ENCODE assay signal across 17 cellular contexts in the genomic region with DNA sequence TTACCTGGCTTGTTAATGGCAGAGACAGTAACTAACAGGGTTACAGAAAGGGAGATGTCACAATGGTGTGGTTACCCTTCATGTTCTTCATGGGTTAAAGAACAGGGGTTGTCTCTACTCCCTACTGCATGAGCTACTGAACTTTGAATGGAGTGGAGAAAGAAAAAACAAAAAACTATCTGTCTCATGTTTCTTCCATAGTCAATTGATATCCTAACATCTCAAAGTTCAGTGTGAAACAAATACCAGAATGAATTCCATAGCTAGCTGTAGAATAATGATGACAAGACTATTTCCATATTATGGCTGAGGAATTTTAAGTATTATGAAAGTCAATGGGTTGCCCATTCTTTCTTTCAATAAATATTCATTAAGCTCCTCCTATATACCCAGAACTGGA.
DNase-seq lines count a peak whose midpoint lies in the region; ATAC-seq, FAIRE-seq and TF ChIP-seq lines count a peak whose summit lies in the region.
"Had no signal": no experiment of that assay in that cellular context is flagged by ENCODE, and none has a peak within 500 bp of the region (broad histone marks: within the 10 kb centered on the region; RNA-seq: fewer than 3 reads in every experiment).

No MANE protein-coding gene starts in this region.

- intact Hi-C loops in activated CD4-positive, alpha-beta T cell treated with anti-CD3 and anti-CD28 coated beads, Interleukin-2, amount 10 ng/mL, durations not matched to agents 24 days and 14 days (cut with micrococcal nuclease): no loop called here
- intact Hi-C loops in activated CD4-positive, alpha-beta T cell treated with anti-CD3 and anti-CD28 coated beads for 36 hours (cut with DNase I, micrococcal nuclease): no loop called here
- intact Hi-C loops in IMR-90 (cut with micrococcal nuclease) (no loop called here), K562 (cut with micrococcal nuclease) (no loop called here), natural killer cell (cut with micrococcal nuclease) (loop anchor here (5.0 kb wide), 2 partner anchors 75 to 245 kb away; a partner anchor contains a TSS), vagina (cut with DNase I) (no loop called here)

- H2AK9ac ChIP-seq in IMR-90 (replicated peaks; ENCODE audit: low read depth, low read length, poor library complexity): no peak overlapping the region

- H3K9me1 ChIP-seq in IMR-90 (ENCODE audit: insufficient read depth, low read length): no peaks in the 10 kb centered on the region
- H3K9me1 ChIP-seq in K562 (ENCODE audit: control insufficient read depth, insufficient read depth, low read length): no peaks in the 10 kb centered on the region

- H4K20me1 ChIP-seq in IMR-90 (ENCODE audit: insufficient read depth, low read length): no peaks in the 10 kb centered on the region
- no peaks in the 10 kb centered on the region for H4K20me1 ChIP-seq in K562 (replicated peaks; ENCODE audit: control insufficient read depth, insufficient read depth, low read length)
- H4K20me1 ChIP-seq: BLaER1 had no signal

- H3K14ac ChIP-seq in IMR-90 (replicated peaks; ENCODE audit: low read depth, low read length): no peak overlapping the region

- H3K36me3 ChIP-seq in IMR-90 (ENCODE audit: control insufficient read depth, insufficient read depth, low read length) (no peaks in the 10 kb centered on the region), K562 (ENCODE audit: control insufficient read depth, insufficient read depth, low read length) (no peaks in the 10 kb centered on the region), vagina (no peaks in the 10 kb centered on the region)
- H3K36me3 ChIP-seq: BLaER1 had no signal

- H3K56ac ChIP-seq in IMR-90 (ENCODE audit: extremely low read depth, insufficient read depth, low read length): no peak overlapping the region

- no peak for ATAC-seq in activated CD4-positive, alpha-beta T cell treated with anti-CD3 and anti-CD28 coated beads for 36 hours
- ATAC-seq in IMR-90 (ENCODE audit: low read depth) (peak; percentile 42; the same call in 1 of the 2 replicates), K562 (no peak), natural killer cell (no peak)
- ATAC-seq: GM23338 had no signal

- no peak overlapping the region for H3K27ac Mint-ChIP-seq in activated CD4-positive, alpha-beta T cell treated with anti-CD3 and anti-CD28 coated beads, Interleukin-2, amount 10 ng/mL, durations not matched to agents 24 days and 14 days
- H3K27ac Mint-ChIP-seq in activated CD4-positive, alpha-beta T cell treated with anti-CD3 and anti-CD28 coated beads for 36 hours: no peak overlapping the region
- H3K27ac Mint-ChIP-seq in natural killer cell: peak overlapping the region; percentile 72 to 87
- H3K27ac Mint-ChIP-seq: GM23338 had no signal

- no peaks in the 10 kb centered on the region for H3K27me3 Mint-ChIP-seq in activated CD4-positive, alpha-beta T cell treated with anti-CD3 and anti-CD28 coated beads, Interleukin-2, amount 10 ng/mL, durations not matched to agents 24 days and 14 days
- no peaks in the 10 kb centered on the region for H3K27me3 Mint-ChIP-seq in activated CD4-positive, alpha-beta T cell treated with anti-CD3 and anti-CD28 coated beads for 36 hours
- H3K27me3 Mint-ChIP-seq in natural killer cell (ENCODE audit: low read depth in 2 of 2): no peaks in the 10 kb centered on the region

- H3K27me3 ChIP-seq in IMR-90 (ENCODE audit: control insufficient read depth, insufficient read depth, low read length) (no peaks in the 10 kb centered on the region), K562 (ENCODE audit: control insufficient read depth in 2 of 2, insufficient read depth in 2 of 2, low read length in 2 of 2) (peaks cover 0 to 5% of the 10 kb centered on the region in 2 experiments; a peak in 1 of 5 replicates), vagina (no peaks in the 10 kb centered on the region)
- H3K27me3 ChIP-seq: BLaER1 had no signal

- TF ChIP-seq POLR2A in IMR-90 (IDR thresholded peaks at IDR 0.05; ENCODE audit: low read depth, low read length) (no peak), K562 (conservative IDR thresholded peaks at IDR 0.05) (no peak), vagina (IDR thresholded peaks at IDR 0.05) (no peak)

- H3K36me3 Mint-ChIP-seq in activated CD4-positive, alpha-beta T cell treated with anti-CD3 and anti-CD28 coated beads, Interleukin-2, amount 10 ng/mL, durations not matched to agents 24 days and 14 days (ENCODE audit: low read depth): peaks cover 5% of the 10 kb centered on the region
- H3K36me3 Mint-ChIP-seq in activated CD4-positive, alpha-beta T cell treated with anti-CD3 and anti-CD28 coated beads for 36 hours (ENCODE audit: low read depth): no peaks in the 10 kb centered on the region
- no peaks in the 10 kb centered on the region for H3K36me3 Mint-ChIP-seq in natural killer cell

- no peak overlapping the region for H2BK5ac ChIP-seq in IMR-90 (ENCODE audit: low read depth, low read length, poor library complexity, severe bottlenecking)

- H3K23ac ChIP-seq in IMR-90 (ENCODE audit: low read depth, low read length): no peak overlapping the region

- BruUV-seq in IMR-90 (replicated peaks; lab: Mats Ljungman, UMichigan) (no TSS peak), K562 (replicated peaks; lab: Mats Ljungman, UMichigan) (no TSS peak)

- H3K79me2 ChIP-seq in K562 (ENCODE audit: control insufficient read depth, insufficient read depth, low read length): no peaks in the 10 kb centered on the region

- H3K4ac ChIP-seq in IMR-90 (ENCODE audit: low read depth, low read length): no peak overlapping the region

- H4K5ac ChIP-seq in IMR-90 (ENCODE audit: low read depth, low read length): no peak overlapping the region

- H2BK20ac ChIP-seq in IMR-90 (ENCODE audit: low read depth, low read length): no peak overlapping the region

- POLR2A ChIA-PET in activated CD4-positive, alpha-beta T cell treated with anti-CD3 and anti-CD28 coated beads for 36 hours (lab: Charles Lee): no interaction called here
- POLR2A ChIA-PET in IMR-90 (lab: Charles Lee; ENCODE audit: unreplicated experiment) (no interaction called here), K562 (lab: Yijun Ruan, JAX) (no interaction called here)

- H3K9me3 ChIP-seq in IMR-90 (ENCODE audit: control insufficient read depth, insufficient read depth, low read length) (no peaks in the 10 kb centered on the region), K562 (replicated peaks; ENCODE audit: control insufficient read depth, insufficient read depth, low read depth, low read length) (no peaks in the 10 kb centered on the region), vagina (no peaks in the 10 kb centered on the region)

- no peak overlapping the region for H3K4me3 ChIP-seq in IMR-90 (ENCODE audit: insufficient read depth, low read depth, low read length)
- H3K4me3 ChIP-seq in K562: no peak overlapping the region
- H3K4me3 ChIP-seq in vagina: no peak overlapping the region
- H3K4me3 ChIP-seq: BLaER1, GM23338 had no signal

- H3K4me3 Mint-ChIP-seq in activated CD4-positive, alpha-beta T cell treated with anti-CD3 and anti-CD28 coated beads, Interleukin-2, amount 10 ng/mL, durations not matched to agents 24 days and 14 days: no peak overlapping the region
- no peak overlapping the region for H3K4me3 Mint-ChIP-seq in activated CD4-positive, alpha-beta T cell treated with anti-CD3 and anti-CD28 coated beads for 36 hours
- H3K4me3 Mint-ChIP-seq in natural killer cell: no peak overlapping the region
- H3K4me3 Mint-ChIP-seq: GM23338 had no signal

- H3K27ac ChIP-seq in IMR-90 (ENCODE audit: insufficient read depth, low read length) (no peak overlapping the region), K562 (ENCODE audit: extremely low read depth, low read depth, low read length) (no peak overlapping the region), caudate nucleus (ENCODE audit: low read depth, low read length) (no peak overlapping the region), vagina (no peak overlapping the region)
- H3K27ac ChIP-seq: 22Rv1, BLaER1 had no signal

- dilution Hi-C loops in IMR-90 (cut with HindIII; ENCODE audit: low sequenced_read_pairs, unreplicated experiment): no loop called here

- H3K4me1 ChIP-seq in IMR-90 (ENCODE audit: control insufficient read depth, insufficient read depth, low read length) (peaks cover 3% of the 10 kb centered on the region; the same call in 1 of the 2 replicates), K562 (replicated peaks in 1 of 2; ENCODE audit: control insufficient read depth in 2 of 2, insufficient read depth in 2 of 2, low read length in 2 of 2) (0 out of 5 replicates have a peak, but pooled peaks cover 0 to under 1% of the 10 kb centered on the region in 2 experiments), vagina (no peaks in the 10 kb centered on the region)

- no peak overlapping the region for H4K91ac ChIP-seq in IMR-90 (ENCODE audit: insufficient read depth, low read depth, low read length)

- no peak for TF ChIP-seq EP300 in K562 (IDR thresholded peaks at IDR 0.05; ENCODE audit: low read length)

- peak; percentile 26 for DNase-seq in activated CD4-positive, alpha-beta T cell treated with anti-CD3 and anti-CD28 coated beads, Interleukin-2, amount 10 ng/mL, durations not matched to agents 24 days and 14 days
- no peak for DNase-seq in activated CD4-positive, alpha-beta T cell treated with anti-CD3 and anti-CD28 coated beads for 36 hours
- DNase-seq in IMR-90 (no peak), K562 (ENCODE audit: extremely low read depth in 1 of 4, low spot score in 3 of 4) (no peak), natural killer cell (no peak), NCI-H2196 treated with DMSO at 0.1 percent for 48 hours (lab: John Stamatoyannopoulos, UW; ENCODE audit: unreplicated experiment) (no peak), caudate nucleus (lab: John Stamatoyannopoulos, UW) (no peak), vagina (ENCODE audit: extremely low spot score in 2 of 2) (no peak)
- DNase-seq: AML-193, DMS79, EL, H7 had no signal

- H2AFZ ChIP-seq in IMR-90 (replicated peaks; ENCODE audit: low read length, poor library complexity) (no peak overlapping the region), K562 (ENCODE audit: low read depth, low read length) (no peak overlapping the region)
- H2AFZ ChIP-seq: GM23338 had no signal

- H4K8ac ChIP-seq in IMR-90 (ENCODE audit: low read depth in 2 of 2, low read length in 2 of 2): no peak overlapping the region

- CTCF ChIA-PET in activated CD4-positive, alpha-beta T cell treated with anti-CD3 and anti-CD28 coated beads for 36 hours (lab: Charles Lee): interaction anchor here (0.5 to 1.1 kb wide), 3 partner anchors 93 to 252 kb away, joined by 3 read pairs; no protein-coding TSS in a partner anchor
- CTCF ChIA-PET in IMR-90 (lab: Yijun Ruan, JAX): no interaction called here
- CTCF ChIA-PET in K562 (lab: Yijun Ruan, JAX; ENCODE audit: low intra/inter-chr PET ratio): no interaction called here

- no peak overlapping the region for H2AK5ac ChIP-seq in IMR-90 (ENCODE audit: low read depth, low read length)

- no peaks in the 10 kb centered on the region for H3K79me1 ChIP-seq in IMR-90 (ENCODE audit: low read depth in 1 of 2, low read length in 2 of 2)

- H3K9me3 Mint-ChIP-seq in activated CD4-positive, alpha-beta T cell treated with anti-CD3 and anti-CD28 coated beads, Interleukin-2, amount 10 ng/mL, durations not matched to agents 24 days and 14 days: peaks cover 14% of the 10 kb centered on the region
- no peaks in the 10 kb centered on the region for H3K9me3 Mint-ChIP-seq in activated CD4-positive, alpha-beta T cell treated with anti-CD3 and anti-CD28 coated beads for 36 hours (ENCODE audit: low read depth)
- H3K9me3 Mint-ChIP-seq in natural killer cell: peaks cover 2 to 3% of the 10 kb centered on the region in 2 donors
- H3K9me3 Mint-ChIP-seq: GM23338 had no signal

- H2BK15ac ChIP-seq in IMR-90 (ENCODE audit: low read depth, low read length): no peak overlapping the region

- TF ChIP-seq CTCF in IMR-90 (conservative IDR thresholded peaks at IDR 0.05; ENCODE audit: low read depth, low read length) (no peak), K562 (IDR thresholded peaks at IDR 0.05 in 2 of 3, conservative IDR thresholded peaks at IDR 0.05 in 1 of 3; ENCODE audit: insufficient read depth in 2 of 3, low read depth in 1 of 3, low read length in 3 of 3) (no peak), natural killer cell (IDR thresholded peaks at IDR 0.05) (no peak), vagina (IDR thresholded peaks at IDR 0.05) (no peak)

- H3K18ac ChIP-seq in IMR-90 (ENCODE audit: low read depth, low read length): no peak overlapping the region

- H3K9ac ChIP-seq in IMR-90 (ENCODE audit: low read depth, low read length) (no peak overlapping the region), K562 (ENCODE audit: insufficient read depth in 1 of 2, low read depth in 2 of 2, low read length in 2 of 2) (no peak overlapping the region)
- H3K9ac ChIP-seq: BLaER1 had no signal

- TF ChIP-seq RAD21 in IMR-90 (IDR thresholded peaks at IDR 0.05; ENCODE audit: low read length): no peak
- no peak for TF ChIP-seq RAD21 in K562 (CRISPR knock-in tag; conservative IDR thresholded peaks at IDR 0.05 in 1 of 2, IDR thresholded peaks at IDR 0.05 in 1 of 2)

- no peak overlapping the region for H2BK120ac ChIP-seq in IMR-90 (ENCODE audit: low read depth, low read length)

- FAIRE-seq in K562 (lab: Jason Lieb, UNC): no peak
- FAIRE-seq: G401.6, GM12891 had no signal

- H3K4me2 ChIP-seq in IMR-90 (ENCODE audit: low read depth, low read length) (no peak overlapping the region), K562 (ENCODE audit: insufficient read depth, low read length) (no peak overlapping the region)
- H3K4me2 ChIP-seq: GM23338 had no signal

- H3K4me1 Mint-ChIP-seq in activated CD4-positive, alpha-beta T cell treated with anti-CD3 and anti-CD28 coated beads, Interleukin-2, amount 10 ng/mL, durations not matched to agents 24 days and 14 days: peaks cover 66% of the 10 kb centered on the region
- peaks cover 42% of the 10 kb centered on the region for H3K4me1 Mint-ChIP-seq in activated CD4-positive, alpha-beta T cell treated with anti-CD3 and anti-CD28 coated beads for 36 hours
- H3K4me1 Mint-ChIP-seq in natural killer cell: peaks cover 56 to 62% of the 10 kb centered on the region in 2 donors

- in situ Hi-C loops in IMR-90 (cut with MboI; ENCODE audit: low sequenced_read_pairs) (no loop called here), K562 (cut with MboI) (no loop called here)

Comparison
In these comparisons a context has a peak if more than half of its experiments do, and no peak if none do; other contexts are left out.
1. H3K27ac Mint-ChIP-seq: peak in natural killer cell (2 of 2); none in activated CD4-positive, alpha-beta T cell treated with anti-CD3 and anti-CD28 coated beads, Interleukin-2, amount 10 ng/mL, durations not matched to agents 24 days and 14 days (single experiment) and activated CD4-positive, alpha-beta T cell treated with anti-CD3 and anti-CD28 coated beads for 36 hours (single experiment).